ENCODE assay signal across 25 cellular contexts in genomic region chr5:175692235-175692995, GRCh38. TPM values are rescaled to one million over a fixed set of nuclear protein-coding genes. Genes with fewer than 3 reads are reported as not detected.
DNase-seq lines count a peak whose midpoint lies in the region; ATAC-seq, FAIRE-seq and TF ChIP-seq lines count a peak whose summit lies in the region.
"Had no signal": no experiment of that assay in that cellular context is flagged by ENCODE, and none has a peak within 500 bp of the region (broad histone marks: within the 10 kb centered on the region; RNA-seq: fewer than 3 reads in every experiment).

No MANE protein-coding gene starts in this region.

- H3K4me3 ChIP-seq in H1 (ENCODE audit: extremely low read depth in 1 of 4, insufficient read depth in 2 of 4, low read depth in 3 of 4, low read length in 4 of 4) = no peak overlapping the region
- no peak overlapping the region for H3K4me3 ChIP-seq in stomach
- H3K4me3 ChIP-seq: cardiac muscle cell, pancreas, transverse colon had no signal

- no peak for TF ChIP-seq EP300 in H1 (IDR thresholded peaks at IDR 0.05; ENCODE audit: borderline replicate concordance in 1 of 2, low read depth in 2 of 2, low read length in 2 of 2)
- TF ChIP-seq EP300 in stomach (IDR thresholded peaks at IDR 0.05) = no peak

- no peak overlapping the region for H4K5ac ChIP-seq in H1 (ENCODE audit: insufficient read length, low read depth, low read length)

- no peak overlapping the region for H3K27ac ChIP-seq in H1 (ENCODE audit: low read depth, low read length)
- H3K27ac ChIP-seq in stomach = peak overlapping the region in 4 of 5 donors; percentile 1 to 74 (median 52)
- H3K27ac ChIP-seq: pancreas, RWPE1 had no signal

- H3K27me3 ChIP-seq in H1 (replicated peaks in 1 of 4; ENCODE audit: control insufficient read depth in 3 of 4, extremely low read depth in 1 of 4, insufficient read depth in 3 of 4, low read length in 3 of 4) (no peaks in the 10 kb centered on the region), stomach (no peaks in the 10 kb centered on the region)
- H3K27me3 ChIP-seq: cardiac muscle cell, pancreas, transverse colon had no signal

- H3K4me1 Mint-ChIP-seq in T-helper 1 cell treated with Interleukin-12 subunit alpha and Interleukin-12 subunit beta and Interleukin-4 antibody, amounts not matched to agents 30 μg/mL and 1 μg/mL, for 36 hours (ENCODE audit: low read depth) = peaks cover 47% of the 10 kb centered on the region
- H3K4me1 Mint-ChIP-seq in activated T-helper 1 cell treated with anti-CD3 and anti-CD28 coated beads, Interleukin-12 subunit alpha, Interleukin-12 subunit beta, Interleukin-2, Interleukin-4 antibody, amounts not matched to agents 30 ng/mL and 10 ng/mL and 1 ng/mL, durations not matched to agents 14 hours and 24 hours and 36 hours (ENCODE audit: low read depth) = peaks cover 59% of the 10 kb centered on the region
- H3K4me1 Mint-ChIP-seq: memory B cell had no signal

- H2BK120ac ChIP-seq in H1 (replicated peaks; ENCODE audit: low read depth, low read length) = no peak overlapping the region

- no peak for FAIRE-seq in H1 (lab: Jason Lieb, UNC)
- FAIRE-seq: frontal cortex, keratinocyte, pancreas, TTC549 had no signal

- H3K56ac ChIP-seq in H1 (replicated peaks; ENCODE audit: insufficient read length, low read depth, low read length) = no peak overlapping the region

- H2BK5ac ChIP-seq in H1 (ENCODE audit: low read depth, low read length) = no peak overlapping the region

- no peak overlapping the region for H2AK5ac ChIP-seq in H1 (ENCODE audit: low read depth, low read length)

- H4K8ac ChIP-seq in H1 (ENCODE audit: extremely low read depth, insufficient read depth, low read length) = no peak overlapping the region

- no peak overlapping the region for H3K4me2 ChIP-seq in H1 (ENCODE audit: insufficient read depth in 1 of 2, low read depth in 2 of 2, low read length in 2 of 2)

- H3K27ac Mint-ChIP-seq in T-helper 1 cell treated with Interleukin-12 subunit alpha and Interleukin-12 subunit beta and Interleukin-4 antibody, amounts not matched to agents 30 μg/mL and 1 μg/mL, for 36 hours = peak overlapping the region; percentile 55
- peak overlapping the region; percentile 38 for H3K27ac Mint-ChIP-seq in activated T-helper 1 cell treated with anti-CD3 and anti-CD28 coated beads, Interleukin-12 subunit alpha, Interleukin-12 subunit beta, Interleukin-2, Interleukin-4 antibody, amounts not matched to agents 30 ng/mL and 10 ng/mL and 1 ng/mL, durations not matched to agents 14 hours and 24 hours and 36 hours
- H3K27ac Mint-ChIP-seq: IgD-negative memory B cell; memory B cell; stimulated activated naive B cell treated with anti-CD40 and anti-IgM and Interleukin-4, amounts not matched to agents 10 μg/mL and 1 μg/mL and 100 μg/mL, for 72 hours had no signal

- TF ChIP-seq RAD21 in H1 (IDR thresholded peaks at IDR 0.05 in 1 of 2, conservative IDR thresholded peaks at IDR 0.05 in 1 of 2; ENCODE audit: low read depth in 2 of 2, low read length in 2 of 2) = no peak

- H3K23me2 ChIP-seq in H1 (ENCODE audit: low read depth, low read length) = no peaks in the 10 kb centered on the region

- H3K4me3 Mint-ChIP-seq in T-helper 1 cell treated with Interleukin-12 subunit alpha and Interleukin-12 subunit beta and Interleukin-4 antibody, amounts not matched to agents 30 μg/mL and 1 μg/mL, for 36 hours = no peak overlapping the region
- no peak overlapping the region for H3K4me3 Mint-ChIP-seq in activated T-helper 1 cell treated with anti-CD3 and anti-CD28 coated beads, Interleukin-12 subunit alpha, Interleukin-12 subunit beta, Interleukin-2, Interleukin-4 antibody, amounts not matched to agents 30 ng/mL and 10 ng/mL and 1 ng/mL, durations not matched to agents 14 hours and 24 hours and 36 hours
- H3K4me3 Mint-ChIP-seq: IgD-negative memory B cell; memory B cell; naive B cell; stimulated activated naive B cell treated with anti-CD40 and anti-IgM and Interleukin-4, amounts not matched to agents 10 μg/mL and 1 μg/mL and 100 μg/mL, for 72 hours had no signal

- TF ChIP-seq POLR2A in H1 (IDR thresholded peaks at IDR 0.05; ENCODE audit: control extremely low read depth in 1 of 2, low read depth in 2 of 2, low read length in 2 of 2) (no peak), stomach (IDR thresholded peaks at IDR 0.05) (no peak), erythroblast (IDR thresholded peaks at IDR 0.05; ENCODE audit: low read length) (no peak)

- CTCF ChIA-PET in H1 (lab: Charles Lee; ENCODE audit: partially characterized antibody) = interaction anchor here (0.7 to 6.6 kb wide), 3 partner anchors 6 to 160 kb away, joined by 3 to 79 read pairs (median 41); no protein-coding TSS in a partner anchor

- H4K20me1 ChIP-seq in H1 (replicated peaks in 1 of 2; ENCODE audit: control insufficient read depth in 1 of 2, insufficient read depth in 2 of 2, low read length in 2 of 2) = no peaks in the 10 kb centered on the region

- H3K18ac ChIP-seq in H1 (ENCODE audit: extremely low read depth, low read length) = no peak overlapping the region

- 88% methylated on average over 16 of the region's 16 CpGs; no CpG with 5 or more reads in 1 of the 2 experiments for WGBS in H1 (ENCODE audit: extremely low coverage in 1 of 2, insufficient coverage in 1 of 2, insufficient read length in 1 of 2, insufficient replicate concordance in 2 of 2, low coverage in 1 of 2, low lambda C conversion rate in 2 of 2, missing lambda C conversion rate in 1 of 2), 2 experiments
- 60 to 83% (median 80%) methylated on average over 16 of the region's 16 CpGs for WGBS in stomach, 5 donors

- no peaks in the 10 kb centered on the region for H3K9me3 ChIP-seq in H1 (ENCODE audit: insufficient read depth in 2 of 2, low read depth in 1 of 2, low read length in 1 of 2)
- H3K9me3 ChIP-seq in stomach = no peaks in the 10 kb centered on the region
- H3K9me3 ChIP-seq: pancreas, transverse colon had no signal

- H3K4ac ChIP-seq in H1 (replicated peaks; ENCODE audit: insufficient read length, low read depth, low read length) = no peak overlapping the region

- no peaks in the 10 kb centered on the region for H3K36me3 ChIP-seq in H1 (ENCODE audit: control insufficient read depth in 2 of 4, insufficient read depth in 4 of 4, low read length in 3 of 4)
- H3K36me3 ChIP-seq in stomach = no peaks in the 10 kb centered on the region
- H3K36me3 ChIP-seq: cardiac muscle cell, pancreas, transverse colon had no signal

- H3K79me2 ChIP-seq in H1 (ENCODE audit: control insufficient read depth in 1 of 2, insufficient read depth in 2 of 2, low read length in 2 of 2) = no peaks in the 10 kb centered on the region

- no peak overlapping the region for H3K14ac ChIP-seq in H1 (ENCODE audit: insufficient read length)

- POLR2A ChIA-PET in H1 (lab: Charles Lee; ENCODE audit: partially characterized antibody) = no interaction called here

- DNase-seq in T-helper 1 cell (no peak), H1 (ENCODE audit: low read depth in 1 of 2, low spot score in 2 of 2) (no peak), stomach (no peak), DMS53 treated with DMSO at 0.1 percent for 48 hours (lab: John Stamatoyannopoulos, UW; ENCODE audit: unreplicated experiment) (no peak), erythroblast (lab: John Stamatoyannopoulos, UW) (no peak)
- DNase-seq in activated T-helper 1 cell treated with anti-CD3 and anti-CD28 coated beads, Interleukin-12 subunit alpha, Interleukin-12 subunit beta, Interleukin-2, Interleukin-4 antibody, amounts not matched to agents 30 ng/mL and 10 ng/mL and 1 ng/mL, durations not matched to agents 14 hours and 24 hours and 36 hours (ENCODE audit: low spot score) = no peak
- DNase-seq: activated CD4-positive, alpha-beta T cell treated with anti-CD3 and anti-CD28 coated beads for 1 hour; effector CD8-positive, alpha-beta T cell; MM.1S; naive B cell; NCI-H146; NCI-H524 treated with DMSO at 0.1 percent for 48 hours; stimulated activated naive B cell treated with anti-CD40 and anti-IgM and Interleukin-4, amounts not matched to agents 10 μg/mL and 1 μg/mL and 100 μg/mL, for 72 hours had no signal

- H2AFZ ChIP-seq in H1 (ENCODE audit: low read length) = no peak overlapping the region

- no peak overlapping the region for H3K9ac ChIP-seq in H1 (replicated peaks in 1 of 4; ENCODE audit: extremely low read depth in 1 of 4, low read depth in 3 of 4, low read length in 3 of 4)

- no peaks in the 10 kb centered on the region for H3K9me3 Mint-ChIP-seq in T-helper 1 cell treated with Interleukin-12 subunit alpha and Interleukin-12 subunit beta and Interleukin-4 antibody, amounts not matched to agents 30 μg/mL and 1 μg/mL, for 36 hours
- no peaks in the 10 kb centered on the region for H3K9me3 Mint-ChIP-seq in activated T-helper 1 cell treated with anti-CD3 and anti-CD28 coated beads, Interleukin-12 subunit alpha, Interleukin-12 subunit beta, Interleukin-2, Interleukin-4 antibody, amounts not matched to agents 30 ng/mL and 10 ng/mL and 1 ng/mL, durations not matched to agents 14 hours and 24 hours and 36 hours
- H3K9me3 Mint-ChIP-seq: IgD-negative memory B cell; memory B cell; stimulated activated naive B cell treated with anti-CD40 and anti-IgM and Interleukin-4, amounts not matched to agents 10 μg/mL and 1 μg/mL and 100 μg/mL, for 72 hours had no signal

- no peak overlapping the region for H2BK15ac ChIP-seq in H1 (ENCODE audit: low read length)

- no peak overlapping the region for H4K91ac ChIP-seq in H1 (replicated peaks; ENCODE audit: insufficient read length, low read length)

- intact Hi-C loops in activated T-helper 1 cell treated with anti-CD3 and anti-CD28 coated beads, Interleukin-12 subunit alpha, Interleukin-12 subunit beta, Interleukin-2, Interleukin-4 antibody, amounts not matched to agents 30 ng/mL and 10 ng/mL and 1 ng/mL, durations not matched to agents 14 hours and 24 hours and 36 hours (cut with micrococcal nuclease) = no loop called here
- intact Hi-C loops in stomach (cut with DNase I; ENCODE audit: low total_unique reads) = no loop called here

- no peak overlapping the region for H2BK20ac ChIP-seq in H1 (ENCODE audit: low read length)

- no peak overlapping the region for H2BK12ac ChIP-seq in H1 (ENCODE audit: low read depth, low read length)

- no peaks in the 10 kb centered on the region for H3K79me1 ChIP-seq in H1 (ENCODE audit: low read depth, low read length)

- TF ChIP-seq CTCF in H1 (IDR thresholded peaks at IDR 0.05; ENCODE audit: control extremely low read depth in 1 of 3, insufficient read depth in 1 of 3, low read depth in 1 of 3, low read length in 3 of 3) = no peak
- TF ChIP-seq CTCF in stomach (IDR thresholded peaks at IDR 0.05) = no peak

- H3K36me3 Mint-ChIP-seq in T-helper 1 cell treated with Interleukin-12 subunit alpha and Interleukin-12 subunit beta and Interleukin-4 antibody, amounts not matched to agents 30 μg/mL and 1 μg/mL, for 36 hours (ENCODE audit: low read depth) = peaks cover 28% of the 10 kb centered on the region
- H3K36me3 Mint-ChIP-seq in activated T-helper 1 cell treated with anti-CD3 and anti-CD28 coated beads, Interleukin-12 subunit alpha, Interleukin-12 subunit beta, Interleukin-2, Interleukin-4 antibody, amounts not matched to agents 30 ng/mL and 10 ng/mL and 1 ng/mL, durations not matched to agents 14 hours and 24 hours and 36 hours (ENCODE audit: low read depth) = peaks cover 46% of the 10 kb centered on the region
- H3K36me3 Mint-ChIP-seq: memory B cell; naive B cell; stimulated activated naive B cell treated with anti-CD40 and anti-IgM and Interleukin-4, amounts not matched to agents 10 μg/mL and 1 μg/mL and 100 μg/mL, for 72 hours had no signal

- H3K4me1 ChIP-seq in H1 (replicated peaks in 1 of 4; ENCODE audit: control insufficient read depth in 3 of 4, insufficient read depth in 4 of 4, low read length in 3 of 4) = peaks cover 0 to 13% (median 4%) of the 10 kb centered on the region in 4 experiments; a peak in 5 of 7 replicates
- peaks cover 17 to 87% (median 27%) of the 10 kb centered on the region in 4 donors for H3K4me1 ChIP-seq in stomach
- H3K4me1 ChIP-seq: pancreas, transverse colon had no signal

- no peaks in the 10 kb centered on the region for H3K27me3 Mint-ChIP-seq in T-helper 1 cell treated with Interleukin-12 subunit alpha and Interleukin-12 subunit beta and Interleukin-4 antibody, amounts not matched to agents 30 μg/mL and 1 μg/mL, for 36 hours (ENCODE audit: low read depth)
- no peaks in the 10 kb centered on the region for H3K27me3 Mint-ChIP-seq in activated T-helper 1 cell treated with anti-CD3 and anti-CD28 coated beads, Interleukin-12 subunit alpha, Interleukin-12 subunit beta, Interleukin-2, Interleukin-4 antibody, amounts not matched to agents 30 ng/mL and 10 ng/mL and 1 ng/mL, durations not matched to agents 14 hours and 24 hours and 36 hours (ENCODE audit: insufficient read depth)

- no peak overlapping the region for H3K23ac ChIP-seq in H1 (ENCODE audit: insufficient read length)

- ATAC-seq in HG03175 (IDR thresholded peaks at IDR 0.05; ENCODE audit: unreplicated experiment) = no peak
- ATAC-seq: esophagus mucosa; pancreas; stimulated activated naive B cell treated with anti-CD40 and anti-IgM and Interleukin-4, amounts not matched to agents 10 μg/mL and 1 μg/mL and 100 μg/mL, for 72 hours had no signal

RNA-seq across cellular contexts. Expression of gene HRH2, which starts 34.5 kb away (rescaled TPM):
- 94.7 and 96.9 TPM in 2 replicates for total RNA-seq in activated T-helper 1 cell treated with anti-CD3 and anti-CD28 coated beads, Interleukin-12 subunit alpha, Interleukin-12 subunit beta, Interleukin-2, Interleukin-4 antibody, amounts not matched to agents 30 ng/mL and 10 ng/mL and 1 ng/mL, durations not matched to agents 14 hours and 24 hours and 36 hours
- 8.1 and 9.3 TPM in 2 replicates for total RNA-seq in H1 (2021; fragmentation: NEBNext Ultra II Directional; extraction: Animal tissue kit (Norgen Biotek cat#: 25700))
- polyA plus RNA-seq in H1 (2011; rRNA removed) = 7.8 and 10.2 TPM in 2 replicates
- polyA plus RNA-seq in H1 (2011; cell fraction: cytosol; rRNA removed) = 4.0 TPM
- 10.3 TPM for polyA plus RNA-seq in H1 (2011; cell fraction: nucleus; rRNA removed)
- polyA plus RNA-seq in H1 (2012, experiment 1 of 2) = 6.5 to 7.4 TPM (median 7.2 TPM) in 4 replicates
- 5.5 TPM for polyA plus RNA-seq in H1 (2012, experiment 2 of 2)
- 9.8 TPM for polyA plus RNA-seq in H1 (2013, experiment 1 of 2)
- polyA plus RNA-seq in H1 (2013, experiment 2 of 2) = 9.8 TPM
- polyA minus RNA-seq in H1 (2011; rRNA and poly(A)+ RNA removed) = 16.1 and 21.8 TPM in 2 replicates
- polyA minus RNA-seq in H1 (2011; cell fraction: cytosol; rRNA and poly(A)+ RNA removed) = 5.1 TPM
- polyA minus RNA-seq in H1 (2011; cell fraction: nucleus; rRNA and poly(A)+ RNA removed) = 12.5 TPM
- total RNA-seq in stomach = 10 to 100 TPM in 2 of 5 donors, 1 to 10 TPM in 1, under 1 TPM in 2; 0.58 to 44.6 (median 5.0) TPM
- polyA plus RNA-seq in stomach = 10 to 100 TPM in 1 of 3 donors, 1 to 10 TPM in 2; 4.0 to 11.3 (median 4.3) TPM
- polyA plus RNA-seq: keratinocyte had no signal
